8 cellular contexts compared by ENCODE assay signal in the genomic region with DNA sequence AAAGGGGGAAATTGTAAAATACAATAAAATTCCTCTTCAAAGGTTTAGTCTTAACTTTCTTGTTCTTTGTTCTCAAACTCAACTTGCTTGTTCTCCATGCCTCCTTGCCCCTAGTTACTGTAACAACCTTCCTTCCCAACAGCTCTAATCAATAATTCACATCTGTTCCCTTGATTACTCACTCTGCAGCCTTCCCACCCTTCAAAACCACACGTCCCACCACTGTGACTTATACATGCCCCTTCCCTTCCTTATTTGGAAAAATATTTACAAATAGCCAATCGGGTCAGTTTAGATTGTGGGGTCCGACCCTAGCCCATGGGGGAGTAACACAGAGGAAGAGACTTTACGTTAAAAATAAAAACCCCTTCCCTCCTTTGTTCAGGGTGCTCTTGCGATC. TPM values are rescaled to one million over a fixed set of nuclear protein-coding genes. Genes with fewer than 3 reads are reported as not detected.
A peak's percentile ranks its signal among the peaks of the same experiment; 100 is the strongest.
DNase-seq lines count a peak whose midpoint lies in the region; ATAC-seq and TF ChIP-seq lines count a peak whose summit lies in the region.

No MANE protein-coding gene starts in this region.

- H2BK120ac ChIP-seq in mesenchymal stem cell (ENCODE audit: low read depth, low read length), result no peak overlapping the region

- H3K9me3 ChIP-seq in breast epithelium, result peaks cover 13 to 21% of the 10 kb centered on the region in 2 donors
- peaks cover 46% of the 10 kb centered on the region for H3K9me3 ChIP-seq in mesenchymal stem cell (ENCODE audit: control insufficient read depth, low read length)
- no peaks in the 10 kb centered on the region for H3K9me3 ChIP-seq in aorta (ENCODE audit: control insufficient read depth, low read length)

- DNase-seq in activated naive CD4-positive, alpha-beta T cell treated with Interleukin-2 at 50 U/mL for 16 hours, result peak; percentile 4
- DNase-seq in activated naive CD4-positive, alpha-beta T cell (lab: John Stamatoyannopoulos, UW), result no peak
- DNase-seq in NCI-H82 (lab: John Stamatoyannopoulos, UW) (peak; percentile 61), breast epithelium (ENCODE audit: low spot score in 2 of 2) (no peak), mesenchymal stem cell (peak; percentile 79), aorta (no peak), hippocampal formation (lab: John Stamatoyannopoulos, UW) (no peak)

- no peak overlapping the region for H2AFZ ChIP-seq in mesenchymal stem cell (ENCODE audit: low read depth, low read length)

- peak overlapping the region; percentile 92 to 94 for H3K27ac ChIP-seq in breast epithelium
- peak overlapping the region; percentile 85 for H3K27ac ChIP-seq in mesenchymal stem cell (ENCODE audit: low read length, poor library complexity, severe bottlenecking)
- H3K27ac ChIP-seq in aorta (ENCODE audit: low read depth in 1 of 2, low read length in 2 of 2), result no peak overlapping the region

- H3K27me3 ChIP-seq in breast epithelium (no peaks in the 10 kb centered on the region), mesenchymal stem cell (ENCODE audit: control insufficient read depth in 1 of 2, insufficient read depth in 1 of 2, low read length in 2 of 2) (no peaks in the 10 kb centered on the region), aorta (ENCODE audit: control insufficient read depth in 1 of 2, insufficient read depth in 2 of 2, low read length in 1 of 2) (no peaks in the 10 kb centered on the region)

- H4K91ac ChIP-seq in mesenchymal stem cell (ENCODE audit: low read length), result no peak overlapping the region

- no peak overlapping the region for H2BK5ac ChIP-seq in mesenchymal stem cell (ENCODE audit: low read depth, low read length, poor library complexity, severe bottlenecking)

- H4K8ac ChIP-seq in mesenchymal stem cell (ENCODE audit: low read length), result peak overlapping the region; percentile 37

- H3K4me3 ChIP-seq in breast epithelium (peak overlapping the region; percentile 67 to 79 (median 71)), mesenchymal stem cell (ENCODE audit: insufficient read depth in 1 of 2, low read depth in 1 of 2, low read length in 2 of 2) (peak overlapping the region in 1 of 2 experiments; percentile 94), aorta (ENCODE audit: low read length in 2 of 2) (peak overlapping the region; percentile 75 to 82)

- H3K36me3 ChIP-seq in breast epithelium (no peaks in the 10 kb centered on the region), mesenchymal stem cell (ENCODE audit: control insufficient read depth in 1 of 2, insufficient read depth in 2 of 2, low read depth in 1 of 2, low read length in 2 of 2) (peaks cover 0 to 16% of the 10 kb centered on the region in 2 experiments), aorta (ENCODE audit: control insufficient read depth in 1 of 2, insufficient read depth in 2 of 2, low read length in 1 of 2) (no peaks in the 10 kb centered on the region)

- no peak overlapping the region for H2BK15ac ChIP-seq in mesenchymal stem cell (ENCODE audit: low read depth, poor library complexity, severe bottlenecking)

- 8% methylated on average over 5 of the region's 5 CpGs for WGBS in mesenchymal stem cell
- WGBS in aorta, 2 donors, result 0% methylated on average over 5 of the region's 5 CpGs

- no peak overlapping the region for H3K4ac ChIP-seq in mesenchymal stem cell (ENCODE audit: low read depth in 1 of 2, low read length in 2 of 2)

- ATAC-seq in aorta (ENCODE audit: low FRiP score) (peak; percentile 42), HG02981 (IDR thresholded peaks at IDR 0.05; ENCODE audit: unreplicated experiment) (no peak)

- H3K79me1 ChIP-seq in mesenchymal stem cell (replicated peaks; ENCODE audit: low read length, poor library complexity, severe bottlenecking), result peaks cover 9% of the 10 kb centered on the region

- peak overlapping the region in 1 of 2 experiments; percentile 34 for H3K18ac ChIP-seq in mesenchymal stem cell (ENCODE audit: low read depth in 1 of 2, low read length in 2 of 2)

- H3K4me1 ChIP-seq in breast epithelium (no peaks in the 10 kb centered on the region), mesenchymal stem cell (ENCODE audit: control insufficient read depth, insufficient read depth, low read depth, low read length) (no peaks in the 10 kb centered on the region), aorta (ENCODE audit: control insufficient read depth in 1 of 2, insufficient read depth in 2 of 2, low read length in 2 of 2) (no peaks in the 10 kb centered on the region)

- no peak for TF ChIP-seq CTCF in breast epithelium (IDR thresholded peaks at IDR 0.05)

- H3K9ac ChIP-seq in mesenchymal stem cell (ENCODE audit: low read length), result peak overlapping the region; percentile 96

- intact Hi-C loops in breast epithelium (cut with DNase I; ENCODE audit: low total_unique reads) (no loop called here), aorta (cut with DNase I) (loop anchor here in 1 of 2 donors (5.0 kb wide), 1 partner anchor 33 kb away; the partner anchor contains the start of gene ZNF253)

- no peak overlapping the region for H3K23ac ChIP-seq in mesenchymal stem cell (ENCODE audit: low read length in 2 of 2)

- H2AK5ac ChIP-seq in mesenchymal stem cell (ENCODE audit: low read length, severe bottlenecking), result no peak overlapping the region

- H2BK12ac ChIP-seq in mesenchymal stem cell (ENCODE audit: low read length in 2 of 2), result no peak overlapping the region

- no peak for TF ChIP-seq POLR2A in breast epithelium (IDR thresholded peaks at IDR 0.05)

- peak overlapping the region; percentile 96 for H3K4me2 ChIP-seq in mesenchymal stem cell (ENCODE audit: low read length, poor library complexity, severe bottlenecking)

- H3K14ac ChIP-seq in mesenchymal stem cell (ENCODE audit: low read length in 2 of 2), result no peak overlapping the region

RNA-seq across cellular contexts. Expression of gene ZNF93, which starts 0.6 kb away (rescaled TPM):
- 10 to 100 TPM in 1 of 3 donors, 1 to 10 TPM in 2; 5.8 to 19.0 (median 9.8) TPM for total RNA-seq in breast epithelium
- polyA plus RNA-seq in mesenchymal stem cell (2013, experiment 1 of 2), result 3.6 TPM
- polyA plus RNA-seq in mesenchymal stem cell (2013, experiment 2 of 2), result 4.1 TPM
- total RNA-seq in aorta, result 1 to 10 TPM; 3.9 to 4.1 TPM
- 1 to 10 TPM in 1 of 2 donors, under 1 TPM in 1; 0.50 to 1.9 TPM for polyA plus RNA-seq in aorta

RNA-seq across cellular contexts. Expression of gene ZNF253, which starts 34.4 kb away (rescaled TPM):
- total RNA-seq in breast epithelium (10 to 100 TPM in 2 of 3 donors, 1 to 10 TPM in 1; 6.4 to 25.6 (median 12.8) TPM), aorta (10 to 100 TPM in 1 of 2 donors, 1 to 10 TPM in 1; 5.4 to 12.6 TPM)
- polyA plus RNA-seq in mesenchymal stem cell (2013, experiment 1 of 2), result 5.1 TPM
- polyA plus RNA-seq in mesenchymal stem cell (2013, experiment 2 of 2), result 4.8 TPM
- polyA plus RNA-seq in aorta, result 1 to 10 TPM; 2.8 to 4.0 TPM

Comparison
In these comparisons a context has a peak if more than half of its experiments do, and no peak if none do; other contexts are left out.
1. DNase-seq: peak in activated naive CD4-positive, alpha-beta T cell treated with Interleukin-2 at 50 U/mL for 16 hours (single experiment), NCI-H82 (single experiment) and mesenchymal stem cell (single experiment); none in activated naive CD4-positive, alpha-beta T cell (0 of 4), breast epithelium (0 of 2), aorta (0 of 2) and hippocampal formation (0 of 2).
2. H3K27ac ChIP-seq: peak in breast epithelium (2 of 2) and mesenchymal stem cell (single experiment); none in aorta (0 of 2).